In genomic region chr20:152131-152530, GRCh38 we compare ENCODE assay signal across 26 cellular contexts. TPM values are rescaled to one million over a fixed set of nuclear protein-coding genes. Genes with fewer than 3 reads are reported as not detected.
DNase-seq lines count a peak whose midpoint lies in the region; ATAC-seq, FAIRE-seq and TF ChIP-seq lines count a peak whose summit lies in the region.
"Had no signal": no experiment of that assay in that cellular context is flagged by ENCODE, and none has a peak within 500 bp of the region (broad histone marks: within the 10 kb centered on the region; RNA-seq: fewer than 3 reads in every experiment).

No MANE protein-coding gene starts in this region.

- TF ChIP-seq RAD21 in A549 (conservative IDR thresholded peaks at IDR 0.05 in 1 of 2, IDR thresholded peaks at IDR 0.05 in 1 of 2) = no peak

- 90% methylated on average over 1 of the region's 1 CpG for WGBS in A549 (ENCODE audit: missing lambda C conversion rate)

- POLR2A ChIA-PET in A549 (lab: Yijun Ruan, JAX) = no interaction called here
- POLR2A ChIA-PET in RWPE1 (lab: Yijun Ruan, JAX; ENCODE audit: low non-redundant PET) = no interaction called here

- CTCF ChIA-PET in A549 (lab: Yijun Ruan, JAX) (no interaction called here), RWPE1 (lab: Yijun Ruan, JAX) (interaction anchor here (0.5 kb wide), 1 partner anchor 79 kb away, joined by 3 read pairs; no protein-coding TSS in a partner anchor)

- no peak for TF ChIP-seq EP300 in A549 (IDR thresholded peaks at IDR 0.05)

- no peaks in the 10 kb centered on the region for H3K9me3 ChIP-seq in A549
- H3K9me3 ChIP-seq: BE2C; BLaER1 treated with 17β-estradiol and CSF1 and Interleukin-3, amounts not matched to agents 10 nM and 100 nM had no signal

- no peak for DNase-seq in A549 (ENCODE audit: low read depth in 1 of 2, low spot score in 1 of 2)
- DNase-seq in foreskin melanocyte = peak; percentile 50
- DNase-seq in medulla oblongata (ENCODE audit: extremely low spot score) = peak; percentile 8
- no peak for DNase-seq in GM19240 (ENCODE audit: insufficient read length, low spot score)
- DNase-seq in RWPE1 (ENCODE audit: low spot score) = no peak
- DNase-seq: ACHN; AML-193; BE2C; Calu3; CD4-positive, alpha-beta T cell; CD8-positive, alpha-beta memory T cell; COR-L47; DMS53; DMS79 treated with DMSO at 0.1 percent for 48 hours; GF-D8; H9 had no signal

- TF ChIP-seq POLR2A in A549 (IDR thresholded peaks at IDR 0.05; ENCODE audit: low read length) = no peak

- no peaks in the 10 kb centered on the region for H3K4me1 ChIP-seq in A549
- H3K4me1 ChIP-seq: BE2C had no signal

- no peak for TF ChIP-seq CTCF in A549 (IDR thresholded peaks at IDR 0.05)
- no peak for TF ChIP-seq CTCF in RWPE1 (conservative IDR thresholded peaks at IDR 0.05; ENCODE audit: low read depth)

- H3K4me3 ChIP-seq in A549 = no peak overlapping the region
- H3K4me3 ChIP-seq: BLaER1 treated with 17β-estradiol and CSF1 and Interleukin-3, amounts not matched to agents 10 nM and 100 nM; GM23338 had no signal

- ATAC-seq in A549 (no peak), GM18517 (IDR thresholded peaks at IDR 0.05; ENCODE audit: unreplicated experiment) (no peak)
- ATAC-seq: GM23338, HCT116 had no signal

- peak; percentile 36 for FAIRE-seq in A549 (lab: Jason Lieb, UNC)
- FAIRE-seq: A204.1, GM12891, GM18507, GM19239 had no signal

- H3K4me2 ChIP-seq in A549 = no peak overlapping the region
- H3K4me2 ChIP-seq: BLaER1 treated with 17β-estradiol and CSF1 and Interleukin-3, amounts not matched to agents 10 nM and 100 nM; GM23338 had no signal

- H3K27ac ChIP-seq in A549 (no peak overlapping the region), RWPE1 (no peak overlapping the region)
- H3K27ac ChIP-seq: 22Rv1; BLaER1 treated with 17β-estradiol and CSF1 and Interleukin-3, amounts not matched to agents 10 nM and 100 nM had no signal

TF ChIP-seq in A549, 52 proteins besides CTCF, POLR2A, EP300 and RAD21:
- TF ChIP-seq CBX2 (IDR thresholded peaks at IDR 0.05; ENCODE audit: borderline replicate concordance, low read depth) (no peak), NPAS2 (CRISPR knock-in tag; IDR thresholded peaks at IDR 0.05; ENCODE audit: borderline replicate concordance) (no peak), CHD4 (IDR thresholded peaks at IDR 0.05; ENCODE audit: borderline replicate concordance) (no peak), HOXA7 (CRISPR knock-in tag; IDR thresholded peaks at IDR 0.05) (no peak), E2F6 (IDR thresholded peaks at IDR 0.05; ENCODE audit: borderline replicate concordance, low read depth) (no peak), CBX8 (IDR thresholded peaks at IDR 0.05) (no peak)

RNA-seq across cellular contexts. Expression of gene DEFB127, which starts 5.1 kb away (rescaled TPM):
- polyA plus RNA-seq in A549 (2011; rRNA removed) (not detected in 2 replicates), A549 (2017; fragmentation: RNase III; extraction: RNeasy Plus Mini Kit Qiagen cat#74134 plus additional on column Dnase treatment) (not detected in 3 replicates)
- not detected in 2 replicates for polyA plus RNA-seq in A549 (2012; cell fraction: cytosol; rRNA removed)
- polyA plus RNA-seq in A549 (2012; cell fraction: nucleus; rRNA removed) = not detected in 2 replicates
- polyA minus RNA-seq in A549 (2011; rRNA and poly(A)+ RNA removed) = not detected in 2 replicates
- polyA plus RNA-seq: CD14-positive monocyte; CD8-positive, alpha-beta memory T cell; GM23338 had no signal

RNA-seq across cellular contexts. Expression of gene DEFB126, which starts 9.7 kb away (rescaled TPM):
- not detected in 2 replicates for polyA plus RNA-seq in A549 (2011; rRNA removed)
- polyA plus RNA-seq in A549 (2012; cell fraction: cytosol; rRNA removed) = not detected in 2 replicates
- not detected in 2 replicates for polyA plus RNA-seq in A549 (2012; cell fraction: nucleus; rRNA removed)
- polyA plus RNA-seq in A549 (2017; fragmentation: RNase III; extraction: RNeasy Plus Mini Kit Qiagen cat#74134 plus additional on column Dnase treatment) = not detected in 3 replicates
- not detected in 2 replicates for polyA minus RNA-seq in A549 (2011; rRNA and poly(A)+ RNA removed)
- polyA plus RNA-seq: CD14-positive monocyte; CD8-positive, alpha-beta memory T cell; GM23338 had no signal

RNA-seq across cellular contexts. Expression of gene DEFB128, which starts 37.4 kb away (rescaled TPM):
- polyA plus RNA-seq in A549 (2011; rRNA removed) = not detected in 2 replicates
- not detected in 2 replicates for polyA plus RNA-seq in A549 (2012; cell fraction: cytosol; rRNA removed)
- not detected in 2 replicates for polyA plus RNA-seq in A549 (2012; cell fraction: nucleus; rRNA removed)
- not detected in 3 replicates for polyA plus RNA-seq in A549 (2017; fragmentation: RNase III; extraction: RNeasy Plus Mini Kit Qiagen cat#74134 plus additional on column Dnase treatment)
- not detected in 2 replicates for polyA minus RNA-seq in A549 (2011; rRNA and poly(A)+ RNA removed)
- polyA plus RNA-seq: CD14-positive monocyte; CD8-positive, alpha-beta memory T cell; GM23338 had no signal

Comparison
In these comparisons a context has a peak if more than half of its experiments do, and no peak if none do; other contexts are left out.
1. DNase-seq: peak in foreskin melanocyte (single experiment) and medulla oblongata (single experiment); none in A549 (0 of 2), GM19240 (single experiment) and RWPE1 (single experiment).